8 cellular contexts compared by ENCODE assay signal in the genomic region with DNA sequence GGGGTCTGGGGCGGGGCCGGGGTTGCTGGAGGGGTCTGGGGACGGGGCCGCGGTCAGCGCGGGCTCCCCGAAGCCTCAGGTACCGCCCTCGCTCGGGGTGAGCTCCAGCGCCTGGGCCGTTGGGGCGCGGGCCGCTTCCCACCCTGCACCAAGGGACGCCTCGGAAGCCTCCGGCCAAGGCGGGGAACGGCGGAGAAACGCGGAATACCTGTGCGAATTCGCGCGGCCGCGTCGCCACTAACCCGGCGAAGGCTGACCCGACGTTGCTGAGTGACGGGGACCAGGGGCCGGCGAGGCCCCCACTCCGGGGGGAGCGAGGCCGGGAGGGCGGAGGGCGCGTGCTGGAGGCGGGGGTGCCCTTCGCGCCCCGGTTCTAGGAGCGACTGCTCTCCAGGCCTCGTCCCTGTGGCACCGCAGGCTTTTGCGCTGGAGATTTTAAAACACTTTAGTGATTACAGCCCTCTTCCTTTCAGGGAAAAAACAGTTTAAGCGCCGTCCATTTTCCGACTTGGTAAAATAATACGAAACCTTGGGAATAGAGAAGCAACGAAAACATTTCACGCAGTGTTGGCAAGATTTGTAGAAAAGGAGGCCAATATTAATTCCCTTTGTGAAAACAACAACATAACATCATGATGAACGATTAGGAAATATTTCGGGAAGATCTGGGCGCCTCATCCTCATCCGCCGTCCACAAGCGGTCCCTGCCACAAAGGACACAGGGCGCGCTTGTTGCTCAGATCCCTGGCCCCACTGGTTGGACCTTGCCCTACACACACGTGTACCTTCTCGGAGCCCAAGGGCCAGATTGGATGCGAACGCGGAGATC. TPM values are rescaled to one million over a fixed set of nuclear protein-coding genes. Genes with fewer than 3 reads are reported as not detected.
DNase-seq lines count a peak whose midpoint lies in the region; ATAC-seq and TF ChIP-seq lines count a peak whose summit lies in the region.

No MANE protein-coding gene starts in this region.

- peak overlapping the region; percentile 91 for H3K4me3 Mint-ChIP-seq in WTC11

- no peaks in the 10 kb centered on the region for H3K36me3 Mint-ChIP-seq in WTC11

- CTCF ChIA-PET in WTC11 (lab: Charles Lee) = interaction anchor here (0.8 to 1.7 kb wide), 5 partner anchors 49 to 193 kb away, joined by 3 to 5 read pairs (median 3); a partner anchor contains a TSS

- peaks cover 17 to 98% (median 86%) of the 10 kb centered on the region in 7 donors for H3K27me3 ChIP-seq in heart right ventricle

- 2 to 3% methylated on average over 69 to 71 of the region's 71 CpGs for WGBS in heart right ventricle, 2 donors

- intact Hi-C loops in heart right ventricle (cut with DNase I) (no loop called here), sciatic nerve (cut with DNase I) (no loop called here)

- POLR2A ChIA-PET in WTC11 (lab: Charles Lee) = interaction anchor here (1.1 to 1.6 kb wide), 2 partner anchors 8 to 9 kb away, joined by 4 to 9 read pairs; no protein-coding TSS in a partner anchor

- no peaks in the 10 kb centered on the region for H3K9me3 Mint-ChIP-seq in WTC11

- H3K27ac Mint-ChIP-seq in WTC11 = peak overlapping the region; percentile 96

- peaks cover 21% of the 10 kb centered on the region for H3K27me3 Mint-ChIP-seq in WTC11 (ENCODE audit: low read depth)

- TF ChIP-seq CTCF in WTC11 (IDR thresholded peaks at IDR 0.05) = no peak
- no peak for TF ChIP-seq CTCF in heart right ventricle (IDR thresholded peaks at IDR 0.05)

- peak overlapping the region; percentile 4 to 57 (median 47) for H3K4me3 ChIP-seq in heart right ventricle

- peaks cover 0 to 3% (median 0%) of the 10 kb centered on the region in 11 donors for H3K9me3 ChIP-seq in heart right ventricle

- H3K36me3 ChIP-seq in heart right ventricle = no peaks in the 10 kb centered on the region

- H3K27ac ChIP-seq in heart right ventricle = no peak overlapping the region

- H3K4me1 Mint-ChIP-seq in WTC11 = peaks cover 43% of the 10 kb centered on the region

- ATAC-seq in WTC11 = peak; percentile 82
- peak in 4 of 8 donors; percentile 8 to 37 (median 20) for ATAC-seq in heart right ventricle
- ATAC-seq in sciatic nerve = peak; percentile 58
- no peak for ATAC-seq in GM18861 (IDR thresholded peaks at IDR 0.05; ENCODE audit: unreplicated experiment)
- no peak for ATAC-seq in GM21717 (IDR thresholded peaks at IDR 0.05; ENCODE audit: unreplicated experiment)

- DNase-seq in activated T-cell treated with anti-CD3 and anti-CD28 coated beads for 48 hours (ENCODE audit: low read depth) (peak; percentile 11), activated T-cell treated with anti-CD3 and anti-CD28 coated beads for 4 hours (no peak), WTC11 (ENCODE audit: low spot score) (peak; percentile 73), heart right ventricle (no peak), sciatic nerve (ENCODE audit: low spot score) (no peak), H4 (ENCODE audit: low spot score) (no peak)

- peaks cover 3 to 27% (median 22%) of the 10 kb centered on the region in 9 donors for H3K4me1 ChIP-seq in heart right ventricle

TF ChIP-seq in WTC11, 78 proteins besides CTCF, POLR2A, EP300 and RAD21 (continues in another document):
- TF ChIP-seq, protein P1, sequence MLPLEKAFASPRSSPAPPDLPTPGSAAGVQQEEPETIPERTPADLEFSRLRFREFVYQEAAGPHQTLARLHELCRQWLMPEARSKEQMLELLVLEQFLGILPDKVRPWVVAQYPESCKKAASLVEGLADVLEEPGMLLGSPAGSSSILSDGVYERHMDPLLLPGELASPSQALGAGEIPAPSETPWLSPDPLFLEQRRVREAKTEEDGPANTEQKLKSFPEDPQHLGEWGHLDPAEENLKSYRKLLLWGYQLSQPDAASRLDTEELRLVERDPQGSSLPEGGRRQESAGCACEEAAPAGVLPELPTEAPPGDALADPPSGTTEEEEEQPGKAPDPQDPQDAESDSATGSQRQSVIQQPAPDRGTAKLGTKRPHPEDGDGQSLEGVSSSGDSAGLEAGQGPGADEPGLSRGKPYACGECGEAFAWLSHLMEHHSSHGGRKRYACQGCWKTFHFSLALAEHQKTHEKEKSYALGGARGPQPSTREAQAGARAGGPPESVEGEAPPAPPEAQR (CRISPR knock-in tag; IDR thresholded peaks at IDR 0.05) = no peak
- TF ChIP-seq FOXP1 (CRISPR knock-in tag; IDR thresholded peaks at IDR 0.05; ENCODE audit: borderline replicate concordance) = 0 out of 2 replicates have a peak, but pooled peaks have one; percentile 28
- TF ChIP-seq TEAD1 (CRISPR knock-in tag; IDR thresholded peaks at IDR 0.05) = peak; percentile 50; the same call in 1 of the 2 replicates
- TF ChIP-seq, protein P2, sequence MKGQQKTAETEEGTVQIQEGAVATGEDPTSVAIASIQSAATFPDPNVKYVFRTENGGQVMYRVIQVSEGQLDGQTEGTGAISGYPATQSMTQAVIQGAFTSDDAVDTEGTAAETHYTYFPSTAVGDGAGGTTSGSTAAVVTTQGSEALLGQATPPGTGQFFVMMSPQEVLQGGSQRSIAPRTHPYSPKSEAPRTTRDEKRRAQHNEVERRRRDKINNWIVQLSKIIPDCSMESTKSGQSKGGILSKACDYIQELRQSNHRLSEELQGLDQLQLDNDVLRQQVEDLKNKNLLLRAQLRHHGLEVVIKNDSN (CRISPR knock-in tag; IDR thresholded peaks at IDR 0.05) = peak; percentile 18; the same call in 1 of the 2 replicates
- no peak for TF ChIP-seq ELF4 (CRISPR knock-in tag; IDR thresholded peaks at IDR 0.05; ENCODE audit: low read depth)
- 0 out of 2 replicates have a peak, but pooled peaks have one; percentile 55 for TF ChIP-seq ZBTB21 (CRISPR knock-in tag; IDR thresholded peaks at IDR 0.05; ENCODE audit: borderline replicate concordance)
- peak; percentile 55; the same call in 1 of the 2 replicates for TF ChIP-seq GABPB1 (CRISPR knock-in tag; IDR thresholded peaks at IDR 0.05)
- 0 out of 2 replicates have a peak, but pooled peaks have one; percentile 51 for TF ChIP-seq MYBL2 (CRISPR knock-in tag; IDR thresholded peaks at IDR 0.05)
- TF ChIP-seq, protein P3, sequence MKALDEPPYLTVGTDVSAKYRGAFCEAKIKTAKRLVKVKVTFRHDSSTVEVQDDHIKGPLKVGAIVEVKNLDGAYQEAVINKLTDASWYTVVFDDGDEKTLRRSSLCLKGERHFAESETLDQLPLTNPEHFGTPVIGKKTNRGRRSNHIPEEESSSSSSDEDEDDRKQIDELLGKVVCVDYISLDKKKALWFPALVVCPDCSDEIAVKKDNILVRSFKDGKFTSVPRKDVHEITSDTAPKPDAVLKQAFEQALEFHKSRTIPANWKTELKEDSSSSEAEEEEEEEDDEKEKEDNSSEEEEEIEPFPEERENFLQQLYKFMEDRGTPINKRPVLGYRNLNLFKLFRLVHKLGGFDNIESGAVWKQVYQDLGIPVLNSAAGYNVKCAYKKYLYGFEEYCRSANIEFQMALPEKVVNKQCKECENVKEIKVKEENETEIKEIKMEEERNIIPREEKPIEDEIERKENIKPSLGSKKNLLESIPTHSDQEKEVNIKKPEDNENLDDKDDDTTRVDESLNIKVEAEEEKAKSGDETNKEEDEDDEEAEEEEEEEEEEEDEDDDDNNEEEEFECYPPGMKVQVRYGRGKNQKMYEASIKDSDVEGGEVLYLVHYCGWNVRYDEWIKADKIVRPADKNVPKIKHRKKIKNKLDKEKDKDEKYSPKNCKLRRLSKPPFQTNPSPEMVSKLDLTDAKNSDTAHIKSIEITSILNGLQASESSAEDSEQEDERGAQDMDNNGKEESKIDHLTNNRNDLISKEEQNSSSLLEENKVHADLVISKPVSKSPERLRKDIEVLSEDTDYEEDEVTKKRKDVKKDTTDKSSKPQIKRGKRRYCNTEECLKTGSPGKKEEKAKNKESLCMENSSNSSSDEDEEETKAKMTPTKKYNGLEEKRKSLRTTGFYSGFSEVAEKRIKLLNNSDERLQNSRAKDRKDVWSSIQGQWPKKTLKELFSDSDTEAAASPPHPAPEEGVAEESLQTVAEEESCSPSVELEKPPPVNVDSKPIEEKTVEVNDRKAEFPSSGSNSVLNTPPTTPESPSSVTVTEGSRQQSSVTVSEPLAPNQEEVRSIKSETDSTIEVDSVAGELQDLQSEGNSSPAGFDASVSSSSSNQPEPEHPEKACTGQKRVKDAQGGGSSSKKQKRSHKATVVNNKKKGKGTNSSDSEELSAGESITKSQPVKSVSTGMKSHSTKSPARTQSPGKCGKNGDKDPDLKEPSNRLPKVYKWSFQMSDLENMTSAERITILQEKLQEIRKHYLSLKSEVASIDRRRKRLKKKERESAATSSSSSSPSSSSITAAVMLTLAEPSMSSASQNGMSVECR (CRISPR knock-in tag; IDR thresholded peaks at IDR 0.05; ENCODE audit: borderline replicate concordance) = peak; percentile 68; the same call in 1 of the 2 replicates
- TF ChIP-seq, protein P4, sequence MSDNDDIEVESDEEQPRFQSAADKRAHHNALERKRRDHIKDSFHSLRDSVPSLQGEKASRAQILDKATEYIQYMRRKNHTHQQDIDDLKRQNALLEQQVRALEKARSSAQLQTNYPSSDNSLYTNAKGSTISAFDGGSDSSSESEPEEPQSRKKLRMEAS (CRISPR knock-in tag; IDR thresholded peaks at IDR 0.05) = peak; percentile 56; the same call in 1 of the 2 replicates

RNA-seq across cellular contexts. Expression of a gene that starts 1.0 kb away (rescaled TPM):
- 38.3 to 40.9 TPM (median 40.8 TPM) in 3 replicates for total RNA-seq in WTC11 (2021)
- under 1 TPM in 2 of 10 donors, not detected in 8; 0.04 to 0.15 TPM for total RNA-seq in heart right ventricle
- polyA plus RNA-seq in heart right ventricle = under 1 TPM in 1 of 2 donors, not detected in 1; 0.06 TPM
- 4.0 TPM for total RNA-seq in sciatic nerve
- 6.0 and 9.0 TPM in 2 replicates for total RNA-seq in H4 (2014; rRNA removed; shearing (Covaris generic))

Comparison
In these comparisons a context has a peak if more than half of its experiments do, and no peak if none do; other contexts are left out.
1. DNase-seq: peak in activated T-cell treated with anti-CD3 and anti-CD28 coated beads for 48 hours (single experiment) and WTC11 (single experiment); none in activated T-cell treated with anti-CD3 and anti-CD28 coated beads for 4 hours (single experiment), heart right ventricle (0 of 2), sciatic nerve (single experiment) and H4 (single experiment).
2. ATAC-seq: peak in WTC11 (single experiment) and sciatic nerve (single experiment); none in GM18861 (single experiment) and GM21717 (single experiment).